In the genomic region with DNA sequence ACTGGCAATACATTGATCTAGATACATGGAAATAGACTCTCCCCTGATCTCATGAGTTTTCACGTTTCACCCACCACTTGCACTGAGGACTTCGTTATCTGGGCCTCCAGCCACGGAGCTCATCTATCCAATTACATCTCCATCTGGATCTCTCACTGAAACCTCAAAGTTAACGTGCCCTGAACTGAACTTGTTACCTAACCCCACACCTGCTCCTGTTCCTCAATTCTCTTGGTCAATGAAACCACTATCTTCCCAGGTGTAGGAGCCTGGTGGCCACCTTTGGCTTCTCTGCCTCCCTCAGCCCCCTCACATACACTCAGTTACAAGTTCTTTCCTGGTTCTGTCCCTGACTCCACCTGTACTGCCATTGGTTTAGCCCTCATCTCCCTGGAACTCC, we compare ENCODE assay signal across 31 cellular contexts. TPM values are rescaled to one million over a fixed set of nuclear protein-coding genes. Genes with fewer than 3 reads are reported as not detected.
"Had no signal": no experiment of that assay in that cellular context is flagged by ENCODE, and none has a peak within 500 bp of the region (broad histone marks: within the 10 kb centered on the region; RNA-seq: fewer than 3 reads in every experiment).

No MANE protein-coding gene starts in this region.

- H3K27ac Mint-ChIP-seq: dendritic cell treated with granulocyte-macrophage colony-stimulating factor and Interleukin-4, amounts not matched to agents 40 ng/mL and 50 ng/mL, for 4 days; endodermal cell; immature natural killer cell; nephron progenitor cell; type B pancreatic cell had no signal

- H3K4me1 Mint-ChIP-seq: endodermal cell, immature natural killer cell, nephron progenitor cell had no signal

- H3K9me3 ChIP-seq: colonic mucosa, heart right ventricle, lower lobe of right lung, ovary, stomach, thyroid gland had no signal

- H3K36me3 Mint-ChIP-seq: immature natural killer cell; naive thymus-derived CD8-positive, alpha-beta T cell; type B pancreatic cell had no signal

- H3K27me3 Mint-ChIP-seq: dendritic cell treated with granulocyte-macrophage colony-stimulating factor and Interleukin-4, amounts not matched to agents 40 ng/mL and 50 ng/mL, for 4 days had no signal

- H3K4me2 ChIP-seq: smooth muscle cell had no signal

- H3K4me1 ChIP-seq: colonic mucosa, foreskin keratinocyte, lower lobe of right lung, thyroid gland had no signal

- DNase-seq: colonic mucosa; effector CD8-positive, alpha-beta T cell; endodermal cell; foreskin keratinocyte; glutamatergic neuron; heart right ventricle; hippocampal formation; immature natural killer cell; islet precursor cell; kidney glomerular epithelial cell; left ventricle myocardium superior; lower lobe of right lung; naive thymus-derived CD8-positive, alpha-beta T cell; nephron progenitor cell; occipital lobe; ovary; posterior cingulate gyrus; retina; stimulated activated CD4-positive, alpha-beta T cell treated with anti-CD3 and anti-CD28 coated beads, Interleukin-12 subunit alpha, Interleukin-12 subunit beta, amount 100 ng/mL, for 4 hours; stimulated activated CD4-positive, alpha-beta T cell treated with anti-CD3 and anti-CD28 coated beads, Interleukin-1b, Interleukin-23, amount 100 ng/mL, for 48 hours; stimulated activated CD4-positive, alpha-beta T cell treated with anti-CD3 and anti-CD28 coated beads, Interleukin-4, amount 100 ng/mL, for 1 hour; stimulated activated CD8-positive, alpha-beta memory T cell treated with anti-CD3 and anti-CD28 coated beads, Interleukin-4, amount 100 ng/mL, for 48 hours; stimulated activated naive CD4-positive, alpha-beta T cell treated with Interleukin-2 at 50 U/mL for 16 hours; stomach; thyroid gland had no signal

- H3K27ac ChIP-seq: colonic mucosa, epithelial cell of prostate, foreskin keratinocyte, heart right ventricle, lower lobe of right lung, ovary, stomach, thyroid gland had no signal

- ATAC-seq: esophagus mucosa; foreskin keratinocyte; heart right ventricle; left ventricle myocardium superior; lower lobe of right lung; naive thymus-derived CD8-positive, alpha-beta T cell; sciatic nerve had no signal

- H3K36me3 ChIP-seq: colonic mucosa, heart right ventricle, lower lobe of right lung, ovary, stomach, thyroid gland had no signal

- H3K27me3 ChIP-seq: colonic mucosa, heart right ventricle, ovary, thyroid gland had no signal

- H3K4me3 ChIP-seq: colonic mucosa, heart right ventricle, lower lobe of right lung, ovary, smooth muscle cell, stomach, thyroid gland had no signal

- H3K9me3 Mint-ChIP-seq: dendritic cell treated with granulocyte-macrophage colony-stimulating factor and Interleukin-4, amounts not matched to agents 40 ng/mL and 50 ng/mL, for 4 days; endodermal cell; naive thymus-derived CD8-positive, alpha-beta T cell; nephron progenitor cell; type B pancreatic cell had no signal

- H3K4me3 Mint-ChIP-seq: dendritic cell treated with granulocyte-macrophage colony-stimulating factor and Interleukin-4, amounts not matched to agents 40 ng/mL and 50 ng/mL, for 4 days; endodermal cell; immature natural killer cell; naive thymus-derived CD8-positive, alpha-beta T cell; nephron progenitor cell; type B pancreatic cell had no signal

RNA-seq across cellular contexts. Expression of gene DGKG, which starts 9.7 kb away (rescaled TPM):
- total RNA-seq: smooth muscle cell had no signal
- polyA plus RNA-seq: foreskin keratinocyte; naive thymus-derived CD8-positive, alpha-beta T cell had no signal
